In genomic region chr22:37401401-37401859, GRCh38 we compare ENCODE assay signal across 16 cellular contexts. TPM values are rescaled to one million over a fixed set of nuclear protein-coding genes. Genes with fewer than 3 reads are reported as not detected.
A peak's percentile ranks its signal among the peaks of the same experiment; 100 is the strongest.
DNase-seq lines count a peak whose midpoint lies in the region; ATAC-seq, FAIRE-seq and TF ChIP-seq lines count a peak whose summit lies in the region.
"Had no signal": no experiment of that assay in that cellular context is flagged by ENCODE, and none has a peak within 500 bp of the region (broad histone marks: within the 10 kb centered on the region; RNA-seq: fewer than 3 reads in every experiment).

No MANE protein-coding gene starts in this region.

- RAD21 ChIA-PET in HCT116 (lab: Charles Lee; ENCODE audit: low non-redundant PET in 1 of 2, low total read pairs in 2 of 2, uncharacterized antibody in 2 of 2, unreplicated experiment in 2 of 2), result no interaction called here

- no peaks in the 10 kb centered on the region for H4K20me1 ChIP-seq in HCT116 (ENCODE audit: insufficient read depth)

- H2BK120ac ChIP-seq in mesenchymal stem cell (ENCODE audit: low read depth, low read length), result no peak overlapping the region

- FAIRE-seq in pancreas (lab: Jason Lieb, UNC) (no peak), RCC 7860 (lab: Jason Lieb, UNC) (no peak)

- H2AFZ ChIP-seq in HCT116 (ENCODE audit: low read depth, low read length, poor library complexity, severe bottlenecking) (no peak overlapping the region), mesenchymal stem cell (ENCODE audit: low read depth, low read length) (no peak overlapping the region)

- H3K14ac ChIP-seq in mesenchymal stem cell (ENCODE audit: low read length in 2 of 2), result no peak overlapping the region

- no peaks in the 10 kb centered on the region for H3K4me1 Mint-ChIP-seq in CD8-positive, alpha-beta T cell (ENCODE audit: low read depth)
- H3K4me1 Mint-ChIP-seq: CD8-positive, alpha-beta memory T cell had no signal

- H3K4ac ChIP-seq in mesenchymal stem cell (ENCODE audit: low read depth in 1 of 2, low read length in 2 of 2), result no peak overlapping the region

- peaks cover 24% of the 10 kb centered on the region for H3K79me2 ChIP-seq in HCT116 (ENCODE audit: insufficient read depth, low read length)

- intact Hi-C loops in HCT116 (cut with micrococcal nuclease), result no loop called here
- intact Hi-C loops in left cardiac atrium (cut with DNase I), result no loop called here
- intact Hi-C loops in pancreas (cut with DNase I), result no loop called here
- intact Hi-C loops in CD8-positive, alpha-beta T cell (cut with DNase I, micrococcal nuclease), result no loop called here

- no peak overlapping the region for H3K4me3 Mint-ChIP-seq in CD8-positive, alpha-beta T cell
- H3K4me3 Mint-ChIP-seq: CD8-positive, alpha-beta memory T cell; dendritic cell treated with granulocyte-macrophage colony-stimulating factor and Interleukin-4, amounts not matched to agents 40 ng/mL and 50 ng/mL, for 4 days; naive thymus-derived CD8-positive, alpha-beta T cell had no signal

- no peak for DNase-seq in HCT116 (ENCODE audit: low read depth, low spot score)
- peak; percentile 19 for DNase-seq in cerebellar cortex (ENCODE audit: low spot score)
- DNase-seq in left cardiac atrium, result peak; percentile 33
- DNase-seq in pancreas, result peak in 1 of 6 donors; percentile 31
- DNase-seq in SKM-1 treated with dmso at 0.1 percent for 144 hours (lab: John Stamatoyannopoulos, UW; ENCODE audit: unreplicated experiment), result no peak
- no peak for DNase-seq in RCC 7860 (ENCODE audit: low spot score)
- no peak for DNase-seq in mesenchymal stem cell
- DNase-seq in CD8-positive, alpha-beta T cell, result no peak
- DNase-seq: ACHN; activated CD8-positive, alpha-beta memory T cell treated with anti-CD3 and anti-CD28 coated beads for 24 hours; adrenal gland; CD8-positive, alpha-beta memory T cell; naive thymus-derived CD8-positive, alpha-beta T cell; NCI-H1092 had no signal

- no peaks in the 10 kb centered on the region for H3K9me3 Mint-ChIP-seq in CD8-positive, alpha-beta T cell
- H3K9me3 Mint-ChIP-seq: activated T-helper 2 cell treated with anti-CD3 and anti-CD28 coated beads, Interferon-gamma antibody, Interleukin-2, Interleukin-4, amounts not matched to agents 10 μg/mL and 5 μg/mL and 100 μg/mL, durations not matched to agents 14 hours and 24 hours and 36 hours; CD8-positive, alpha-beta memory T cell; dendritic cell treated with granulocyte-macrophage colony-stimulating factor and Interleukin-4, amounts not matched to agents 40 ng/mL and 50 ng/mL, for 4 days; naive thymus-derived CD8-positive, alpha-beta T cell had no signal

- peaks cover 54% of the 10 kb centered on the region for H3K79me1 ChIP-seq in mesenchymal stem cell (replicated peaks; ENCODE audit: low read length, poor library complexity, severe bottlenecking)

- H3K9me3 ChIP-seq in HCT116 (ENCODE audit: control insufficient read depth in 1 of 2, insufficient read depth in 1 of 2, low read depth in 1 of 2, low read length in 2 of 2) (no peaks in the 10 kb centered on the region), pancreas (no peaks in the 10 kb centered on the region), mesenchymal stem cell (ENCODE audit: control insufficient read depth, low read length) (no peaks in the 10 kb centered on the region)
- H3K9me3 ChIP-seq in CD8-positive, alpha-beta T cell (ENCODE audit: low read length), result no peaks in the 10 kb centered on the region
- H3K9me3 ChIP-seq: adrenal gland had no signal

- BruUV-seq in HCT116 (replicated peaks; lab: Mats Ljungman, UMichigan), result no TSS peak

- H3K36me3 ChIP-seq in HCT116 (ENCODE audit: control insufficient read depth in 1 of 2, insufficient read depth in 2 of 2, low read length in 2 of 2) (no peaks in the 10 kb centered on the region), pancreas (no peaks in the 10 kb centered on the region), mesenchymal stem cell (ENCODE audit: control insufficient read depth in 1 of 2, insufficient read depth in 2 of 2, low read depth in 1 of 2, low read length in 2 of 2) (peaks cover 0 to 68% of the 10 kb centered on the region in 2 experiments)
- H3K36me3 ChIP-seq in CD8-positive, alpha-beta T cell (ENCODE audit: insufficient read depth, low read length), result no peaks in the 10 kb centered on the region
- H3K36me3 ChIP-seq: adrenal gland had no signal

- peaks cover 7% of the 10 kb centered on the region for H3K27me3 Mint-ChIP-seq in CD8-positive, alpha-beta T cell (ENCODE audit: low read depth)

- no peak overlapping the region for H3K18ac ChIP-seq in mesenchymal stem cell (ENCODE audit: low read depth in 1 of 2, low read length in 2 of 2)

- H4K8ac ChIP-seq in mesenchymal stem cell (ENCODE audit: low read length), result no peak overlapping the region

- H3K27me3 ChIP-seq in HCT116 (ENCODE audit: insufficient read depth, low read length) (no peaks in the 10 kb centered on the region), pancreas (peaks cover 0 to 4% (median 0%) of the 10 kb centered on the region in 4 donors), mesenchymal stem cell (ENCODE audit: control insufficient read depth in 1 of 2, insufficient read depth in 1 of 2, low read length in 2 of 2) (peaks cover 0 to 67% of the 10 kb centered on the region in 2 experiments)
- no peaks in the 10 kb centered on the region for H3K27me3 ChIP-seq in CD8-positive, alpha-beta T cell (ENCODE audit: insufficient read depth, low read length)
- H3K27me3 ChIP-seq: adrenal gland had no signal

- no peak overlapping the region for H3K9ac ChIP-seq in HCT116 (ENCODE audit: low read length)
- no peak overlapping the region for H3K9ac ChIP-seq in mesenchymal stem cell (ENCODE audit: low read length)

- H3K23ac ChIP-seq in mesenchymal stem cell (ENCODE audit: low read length in 2 of 2), result no peak overlapping the region

- 62 to 70% methylated on average over 10 of the region's 10 CpGs for WGBS in pancreas, 2 donors
- 74% methylated on average over 10 of the region's 10 CpGs for WGBS in mesenchymal stem cell

- H3K36me3 Mint-ChIP-seq in CD8-positive, alpha-beta T cell, result no peaks in the 10 kb centered on the region
- H3K36me3 Mint-ChIP-seq: CD8-positive, alpha-beta memory T cell; naive thymus-derived CD8-positive, alpha-beta T cell had no signal

- H3K4me1 ChIP-seq in HCT116 (ENCODE audit: control insufficient read depth in 1 of 2, insufficient read depth in 2 of 2, low read length in 2 of 2) (peaks cover 13 to 22% of the 10 kb centered on the region in 2 experiments; a peak in 3 of 4 replicates), pancreas (no peaks in the 10 kb centered on the region), mesenchymal stem cell (ENCODE audit: control insufficient read depth, insufficient read depth, low read depth, low read length) (peaks cover 25% of the 10 kb centered on the region)
- H3K4me1 ChIP-seq in CD8-positive, alpha-beta T cell (ENCODE audit: insufficient read depth, low read length), result no peaks in the 10 kb centered on the region
- H3K4me1 ChIP-seq: adrenal gland had no signal

- H3K9me2 ChIP-seq in HCT116 (ENCODE audit: insufficient read depth), result no peaks in the 10 kb centered on the region

- no peak overlapping the region for H2BK15ac ChIP-seq in mesenchymal stem cell (ENCODE audit: low read depth, poor library complexity, severe bottlenecking)

- H2AK5ac ChIP-seq in mesenchymal stem cell (ENCODE audit: low read length, severe bottlenecking), result no peak overlapping the region

- no peak overlapping the region for H3K4me2 ChIP-seq in HCT116 (ENCODE audit: low read length)
- H3K4me2 ChIP-seq in mesenchymal stem cell (ENCODE audit: low read length, poor library complexity, severe bottlenecking), result no peak overlapping the region

- TF ChIP-seq POLR2A in HCT116 (IDR thresholded peaks at IDR 0.05; ENCODE audit: borderline replicate concordance, extremely low read depth, insufficient read depth, insufficient read length), result no peak

- ATAC-seq in HCT116, result no peak
- ATAC-seq in left cardiac atrium, result peak; percentile 29 to 58
- peak in 3 of 4 donors; percentile 44 to 67 (median 58) for ATAC-seq in pancreas
- no peak for ATAC-seq in CD8-positive, alpha-beta T cell
- ATAC-seq: naive thymus-derived CD8-positive, alpha-beta T cell had no signal

- no peak overlapping the region for H3K27ac Mint-ChIP-seq in CD8-positive, alpha-beta T cell
- H3K27ac Mint-ChIP-seq: activated T-helper 2 cell treated with anti-CD3 and anti-CD28 coated beads, Interferon-gamma antibody, Interleukin-2, Interleukin-4, amounts not matched to agents 10 μg/mL and 5 μg/mL and 100 μg/mL, durations not matched to agents 14 hours and 24 hours and 36 hours; CD8-positive, alpha-beta memory T cell; dendritic cell treated with granulocyte-macrophage colony-stimulating factor and Interleukin-4, amounts not matched to agents 40 ng/mL and 50 ng/mL, for 4 days had no signal

- no peak overlapping the region for H4K91ac ChIP-seq in mesenchymal stem cell (ENCODE audit: low read length)

- no peak for TF ChIP-seq RAD21 in HCT116 (IDR thresholded peaks at IDR 0.05; ENCODE audit: low read depth)

- no peak overlapping the region for H2BK12ac ChIP-seq in mesenchymal stem cell (ENCODE audit: low read length in 2 of 2)

- CTCF ChIA-PET in HCT116 (lab: Charles Lee), result interaction anchor here (0.8 kb wide), 1 partner anchor 29 kb away, joined by 3 read pairs; no protein-coding TSS in a partner anchor
- CTCF ChIA-PET in CD8-positive, alpha-beta T cell (lab: Charles Lee), result no interaction called here

- POLR2A ChIA-PET in HCT116 (lab: Charles Lee), result interaction anchor here (0.6 kb wide), 1 partner anchor 159 kb away, joined by 3 read pairs; no protein-coding TSS in a partner anchor
- POLR2A ChIA-PET in CD8-positive, alpha-beta T cell (lab: Charles Lee), result no interaction called here

- H2BK5ac ChIP-seq in mesenchymal stem cell (ENCODE audit: low read depth, low read length, poor library complexity, severe bottlenecking), result no peak overlapping the region

- H3K4me3 ChIP-seq in HCT116 (replicated peaks in 1 of 2; ENCODE audit: low read depth in 1 of 2, low read length in 2 of 2) (no peak overlapping the region), pancreas (no peak overlapping the region), mesenchymal stem cell (ENCODE audit: insufficient read depth in 1 of 2, low read depth in 1 of 2, low read length in 2 of 2) (no peak overlapping the region)
- no peak overlapping the region for H3K4me3 ChIP-seq in CD8-positive, alpha-beta T cell (ENCODE audit: low read depth, low read length)
- H3K4me3 ChIP-seq: adrenal gland had no signal

- H3K27ac ChIP-seq in HCT116 (ENCODE audit: low read depth, low read length), result peak overlapping the region; percentile 4; the same call in 1 of the 2 replicates
- no peak overlapping the region for H3K27ac ChIP-seq in pancreas
- H3K27ac ChIP-seq in mesenchymal stem cell (ENCODE audit: low read length, poor library complexity, severe bottlenecking), result no peak overlapping the region
- no peak overlapping the region for H3K27ac ChIP-seq in CD8-positive, alpha-beta T cell (ENCODE audit: low read depth, low read length)
- H3K27ac ChIP-seq: adrenal gland had no signal

- TF ChIP-seq CTCF in HCT116 (IDR thresholded peaks at IDR 0.05 in 2 of 3, conservative IDR thresholded peaks at IDR 0.05 in 1 of 3; ENCODE audit: borderline replicate concordance in 1 of 3, insufficient read depth in 1 of 3, low read depth in 2 of 3, low read length in 2 of 3), result no peak
- TF ChIP-seq CTCF in pancreas (IDR thresholded peaks at IDR 0.05), result no peak
- TF ChIP-seq CTCF in CD8-positive, alpha-beta T cell (IDR thresholded peaks at IDR 0.05), result no peak

RNA-seq across cellular contexts. Expression of gene ELFN2, which starts 25.8 kb away (rescaled TPM):
- 45.4 TPM for total RNA-seq in HCT116 (2021; ENCODE audit: unreplicated experiment)
- polyA plus RNA-seq in HCT116 (2012), result 30.1 TPM in 2 replicates
- under 1 TPM in 1 of 2 donors, not detected in 1; 0.05 TPM for total RNA-seq in left cardiac atrium
- 1 to 10 TPM in 3 of 6 donors, under 1 TPM in 3; 0.19 to 1.8 (median 1.1) TPM for total RNA-seq in pancreas
- 1 to 10 TPM in 1 of 2 donors, under 1 TPM in 1; 0.23 to 2.1 TPM for polyA plus RNA-seq in pancreas
- 5.2 TPM for polyA plus RNA-seq in mesenchymal stem cell (2013, experiment 1 of 2)
- polyA plus RNA-seq in mesenchymal stem cell (2013, experiment 2 of 2), result 5.1 TPM
- total RNA-seq in CD8-positive, alpha-beta T cell, result not detected
- polyA plus RNA-seq: naive thymus-derived CD8-positive, alpha-beta T cell had no signal

Comparison
In these comparisons a context has a peak if more than half of its experiments do, and no peak if none do; other contexts are left out.
1. ATAC-seq: peak in left cardiac atrium (2 of 2) and pancreas (3 of 4); none in HCT116 (single experiment) and CD8-positive, alpha-beta T cell (single experiment).
2. DNase-seq: peak in cerebellar cortex (single experiment) and left cardiac atrium (single experiment); none in HCT116 (single experiment), SKM-1 treated with dmso at 0.1 percent for 144 hours (single experiment), RCC 7860 (single experiment), mesenchymal stem cell (single experiment) and CD8-positive, alpha-beta T cell (0 of 7).
3. RNA of gene ELFN2, which starts 25.8 kb away (total RNA-seq): 45.4 TPM in HCT116 (single experiment); 0.19 to 1.8 TPM in pancreas, not detected in CD8-positive, alpha-beta T cell and 0.05 TPM in left cardiac atrium; every median in the first group is over 10 times any median in the second.